In genomic region chr7:151520419-151521229, GRCh38 we compare ENCODE assay signal across 8 cellular contexts. TPM values are rescaled to one million over a fixed set of nuclear protein-coding genes. Genes with fewer than 3 reads are reported as not detected.
A peak's percentile ranks its signal among the peaks of the same experiment; 100 is the strongest.
DNase-seq lines count a peak whose midpoint lies in the region; ATAC-seq, FAIRE-seq and TF ChIP-seq lines count a peak whose summit lies in the region.

No MANE protein-coding gene starts in this region.

- H4K20me1 ChIP-seq in GM23338 (replicated peaks; ENCODE audit: insufficient read depth) (peaks cover 32% of the 10 kb centered on the region), keratinocyte (ENCODE audit: control insufficient read depth, extremely low read depth, insufficient read depth, low read length) (peaks cover 14% of the 10 kb centered on the region)

- peak overlapping the region; percentile 82 for H3K9ac ChIP-seq in keratinocyte (ENCODE audit: control insufficient read depth, extremely low read depth, insufficient read depth, low read length)

- in situ Hi-C loops in brain microvascular endothelial cell (cut with HindIII; ENCODE audit: low pct_ligation_motif_present, low sequenced_read_pairs): no loop called here

- H3K36me3 Mint-ChIP-seq in GM23338 (ENCODE audit: low read depth) (0 out of 3 replicates have a peak, but pooled peaks cover 4% of the 10 kb centered on the region), T-cell (no peaks in the 10 kb centered on the region)

- H3K9me2 ChIP-seq in GM23338 (ENCODE audit: insufficient read depth): no peaks in the 10 kb centered on the region

- H3K27ac Mint-ChIP-seq in GM23338 (peak overlapping the region; percentile 98), T-cell (peak overlapping the region; percentile 97)

- CTCF ChIA-PET in AG04450 (lab: Charles Lee) (interaction anchor here (0.6 to 1.2 kb wide), 5 partner anchors 13 to 238 kb away, joined by 3 to 4 read pairs (median 3); no protein-coding TSS in a partner anchor), T-cell (lab: Charles Lee) (interaction anchor here in 1 of 2 donors (1.1 kb wide), 1 partner anchor 111 kb away, joined by 5 read pairs; no protein-coding TSS in a partner anchor)

- H3K4me3 Mint-ChIP-seq in GM23338 (peak overlapping the region; percentile 82), T-cell (peak overlapping the region; percentile 80 to 94 (median 86))

- no peak for DNase-seq in AG04450 (ENCODE audit: low read depth, low spot score)
- DNase-seq in GM23338 (ENCODE audit: low spot score): peak; percentile 70
- DNase-seq in T-cell: peak in 33 of 34 experiments; percentile 8 to 42 (median 22)
- DNase-seq in brain microvascular endothelial cell: no peak
- DNase-seq in keratinocyte (ENCODE audit: low read depth, low spot score): no peak
- DNase-seq in stimulated activated CD4-positive, alpha-beta T cell treated with anti-CD3 and anti-CD28 coated beads, Interleukin-12 subunit alpha, Interleukin-12 subunit beta, amount 100 ng/mL, for 4 hours: peak; percentile 46
- DNase-seq in GM19240 (ENCODE audit: insufficient read length, low spot score): no peak

- H3K9me3 ChIP-seq in AG04450 (ENCODE audit: control insufficient read depth, insufficient read depth, low read length): no peaks in the 10 kb centered on the region
- no peaks in the 10 kb centered on the region for H3K9me3 ChIP-seq in keratinocyte (ENCODE audit: control insufficient read depth, low read depth, low read length)

- H3K4me3 ChIP-seq in AG04450 (ENCODE audit: low read depth, low read length) (peak overlapping the region; percentile 64), GM23338 (peak overlapping the region; percentile 64), brain microvascular endothelial cell (ENCODE audit: low read depth, low read length) (peak overlapping the region; percentile 57), keratinocyte (ENCODE audit: control insufficient read depth in 2 of 3, extremely low read depth in 1 of 3, insufficient read depth in 2 of 3, low read depth in 1 of 3, low read length in 3 of 3) (peak overlapping the region; percentile 45 to 73 (median 63))

- H3K27ac ChIP-seq in AG04450 (ENCODE audit: low read depth, low read length) (peak overlapping the region; percentile 85), GM23338 (ENCODE audit: low read depth) (peak overlapping the region; percentile 92), brain microvascular endothelial cell (peak overlapping the region; percentile 96), keratinocyte (ENCODE audit: control insufficient read depth, insufficient read depth, low read length) (peak overlapping the region; percentile 88)

- dilution Hi-C loops in keratinocyte (cut with MboI; ENCODE audit: extremely low pct_ligation_motif_present, low sequenced_read_pairs): no loop called here

- H3K4me1 ChIP-seq in GM23338 (ENCODE audit: insufficient read depth) (peaks cover 21% of the 10 kb centered on the region), keratinocyte (ENCODE audit: control insufficient read depth, extremely low read depth, insufficient read depth, low read length) (peaks cover 20% of the 10 kb centered on the region)

- peaks cover 11% of the 10 kb centered on the region; the same call in 1 of the 2 replicates for H3F3A ChIP-seq in GM23338 (replicated peaks; ENCODE audit: low read depth)

- no peak for FAIRE-seq in keratinocyte (lab: Jason Lieb, UNC)

- H3K36me3 ChIP-seq in GM23338 (ENCODE audit: insufficient read depth) (no peaks in the 10 kb centered on the region), brain microvascular endothelial cell (replicated peaks) (peaks cover 2% of the 10 kb centered on the region), keratinocyte (ENCODE audit: control insufficient read depth in 2 of 2, extremely low read depth in 1 of 2, insufficient read depth in 2 of 2, low read length in 2 of 2) (peaks cover 0 to 2% of the 10 kb centered on the region in 2 experiments)

- ATAC-seq in GM23338: peak; percentile 39
- ATAC-seq in T-cell (replicated peaks in 1 of 4): no peak
- no peak for ATAC-seq in HG02588 (IDR thresholded peaks at IDR 0.05; ENCODE audit: unreplicated experiment)

- H2AFZ ChIP-seq in GM23338 (peak overlapping the region; percentile 96), keratinocyte (ENCODE audit: control insufficient read depth, low read length) (peak overlapping the region; percentile 92)

- H3K79me2 ChIP-seq in GM23338 (replicated peaks; ENCODE audit: insufficient read depth) (peaks cover 34% of the 10 kb centered on the region), keratinocyte (ENCODE audit: control insufficient read depth, insufficient read depth, low read length) (peaks cover 34% of the 10 kb centered on the region)

- H3K4me2 ChIP-seq in GM23338 (peak overlapping the region; percentile 84), keratinocyte (ENCODE audit: control insufficient read depth, extremely low read depth, insufficient read depth, low read depth, low read length) (peak overlapping the region; percentile 85)

- H3K27me3 ChIP-seq in AG04450 (ENCODE audit: control insufficient read depth, insufficient read depth, low read length) (no peaks in the 10 kb centered on the region), GM23338 (ENCODE audit: insufficient read depth) (peaks cover 15% of the 10 kb centered on the region), brain microvascular endothelial cell (replicated peaks) (no peaks in the 10 kb centered on the region), keratinocyte (ENCODE audit: control insufficient read depth, extremely low read depth, insufficient read depth, low read length) (no peaks in the 10 kb centered on the region)

- peaks cover 24% of the 10 kb centered on the region for H3K4me1 Mint-ChIP-seq in GM23338
- peaks cover 30% of the 10 kb centered on the region in 3 donors for H3K4me1 Mint-ChIP-seq in T-cell

- H3K27me3 Mint-ChIP-seq in GM23338 (ENCODE audit: insufficient read depth, low read depth, poor library complexity) (peaks cover 28% of the 10 kb centered on the region), T-cell (no peaks in the 10 kb centered on the region)

- POLR2A ChIA-PET in AG04450 (lab: Yijun Ruan, JAX) (interaction anchor here (0.8 to 1.9 kb wide), 10 partner anchors 12 to 293 kb away, joined by 3 to 11 read pairs (median 3); partner anchors contain the start of gene ABCF2), T-cell (lab: Charles Lee) (interaction anchor here (0.6 to 1.3 kb wide), 4 partner anchors 16 to 748 kb away, joined by 3 to 6 read pairs (median 5); no protein-coding TSS in a partner anchor)

- TF ChIP-seq CTCF in AG04450 (IDR thresholded peaks at IDR 0.05; ENCODE audit: low read depth, low read length): no peak
- TF ChIP-seq CTCF in GM23338 (conservative IDR thresholded peaks at IDR 0.05; ENCODE audit: low read depth in 2 of 2): no peak
- TF ChIP-seq CTCF in brain microvascular endothelial cell (IDR thresholded peaks at IDR 0.05; ENCODE audit: low read depth, low read length, missing control alignments): no peak
- no peak for TF ChIP-seq CTCF in keratinocyte (optimal IDR thresholded peaks at IDR 0.05 in 1 of 3, IDR thresholded peaks at IDR 0.05 in 1 of 3, conservative IDR thresholded peaks at IDR 0.05 in 1 of 3; ENCODE audit: extremely low read depth in 1 of 3, insufficient read depth in 2 of 3, low read length in 3 of 3)

- no peaks in the 10 kb centered on the region for H3K9me1 ChIP-seq in keratinocyte (ENCODE audit: control insufficient read depth, extremely low read depth, insufficient read depth, low read length)

- H3K9me3 Mint-ChIP-seq in GM23338 (peaks cover 8% of the 10 kb centered on the region; the same call in 2 of the 3 replicates), T-cell (no peaks in the 10 kb centered on the region)

TF ChIP-seq in GM23338, 12 proteins besides CTCF, POLR2A, EP300 and RAD21 (continues in another document):
- TF ChIP-seq CREB1 (CRISPR knock-in tag; IDR thresholded peaks at IDR 0.05; ENCODE audit: low read depth) (no peak), ETS1 (IDR thresholded peaks at IDR 0.05) (no peak), POLR2AphosphoS5 (IDR thresholded peaks at IDR 0.05; ENCODE audit: low read depth) (no peak), ZNF331 (CRISPR knock-in tag; IDR thresholded peaks at IDR 0.05; ENCODE audit: low read depth) (no peak), JUNB (IDR thresholded peaks at IDR 0.05; ENCODE audit: unreplicated experiment) (no peak)

RNA-seq across cellular contexts. Expression of gene RHEB, which starts 0.9 kb away (rescaled TPM):
- polyA plus RNA-seq in AG04450 (2011; rRNA removed) (108 and 154 TPM in 2 replicates), GM23338 (2016; fragmentation: Nextera tagmentation; extraction: Ambion mirVana) (209 and 239 TPM in 2 replicates), keratinocyte (67.2 to 138 TPM (median 69.4 TPM) in 3 replicates)
- 14.9 and 28.2 TPM in 2 replicates for polyA minus RNA-seq in AG04450 (2011; rRNA and poly(A)+ RNA removed)
- 94.0 and 101 TPM in 2 replicates for total RNA-seq in GM23338 (2014; rRNA removed; shearing (Covaris generic))
- total RNA-seq in T-cell: 10 to 100 TPM; 35.8 to 46.0 (median 41.6) TPM
- 143 TPM for polyA plus RNA-seq in keratinocyte (2011; ENCODE audit: low read depth)
- 73.9 and 121 TPM in 2 replicates for polyA plus RNA-seq in keratinocyte (2011; cell fraction: cytosol; rRNA removed)
- polyA plus RNA-seq in keratinocyte (2011; cell fraction: nucleus; rRNA removed): 38.5 and 58.5 TPM in 2 replicates
- 75.8 and 112 TPM in 2 replicates for polyA plus RNA-seq in keratinocyte (2012; ENCODE audit: low replicate concordance)
- polyA minus RNA-seq in keratinocyte: 6.7 to 17.2 TPM (median 12.1 TPM) in 3 replicates
- polyA minus RNA-seq in keratinocyte (2011; cell fraction: cytosol; rRNA and poly(A)+ RNA removed): 42.4 TPM
- 9.7 and 18.8 TPM in 2 replicates for polyA minus RNA-seq in keratinocyte (2011; cell fraction: nucleus; rRNA and poly(A)+ RNA removed)

Comparison
In these comparisons a context has a peak if more than half of its experiments do, and no peak if none do; other contexts are left out.
1. DNase-seq: peak in GM23338 (single experiment), T-cell (33 of 34) and stimulated activated CD4-positive, alpha-beta T cell treated with anti-CD3 and anti-CD28 coated beads, Interleukin-12 subunit alpha, Interleukin-12 subunit beta, amount 100 ng/mL, for 4 hours (single experiment); none in AG04450 (single experiment), brain microvascular endothelial cell (single experiment), keratinocyte (single experiment) and GM19240 (single experiment).
2. Peak in every context shown above with its lines, with median percentiles within 50 percentile points of each other: H3K27ac ChIP-seq and H3K4me3 ChIP-seq.